In genomic region chr16:57273826-57274225, GRCh38 we compare ENCODE assay signal across 15 cellular contexts. TPM values are rescaled to one million over a fixed set of nuclear protein-coding genes. Genes with fewer than 3 reads are reported as not detected.
DNase-seq lines count a peak whose midpoint lies in the region; ATAC-seq and TF ChIP-seq lines count a peak whose summit lies in the region.
"Had no signal": no experiment of that assay in that cellular context is flagged by ENCODE, and none has a peak within 500 bp of the region (broad histone marks: within the 10 kb centered on the region; RNA-seq: fewer than 3 reads in every experiment).

No MANE protein-coding gene starts in this region.

- POLR2A ChIA-PET in RWPE1 (lab: Yijun Ruan, JAX; ENCODE audit: low non-redundant PET), result no interaction called here
- POLR2A ChIA-PET in activated CD4-positive, alpha-beta T cell treated with anti-CD3 and anti-CD28 coated beads, Interleukin-2, amount 10 ng/mL, durations not matched to agents 7 days and 5 days (lab: Charles Lee), result no interaction called here

- peaks cover 9% of the 10 kb centered on the region for H3K4me1 ChIP-seq in colonic mucosa

- ATAC-seq in HG03175 (IDR thresholded peaks at IDR 0.05; ENCODE audit: unreplicated experiment), result no peak
- ATAC-seq: HCT116 had no signal

- H3K27ac ChIP-seq in RWPE1, result peak overlapping the region; percentile 51
- H3K27ac ChIP-seq in caudate nucleus (ENCODE audit: low read depth, low read length), result peak overlapping the region; percentile 48
- peak overlapping the region; percentile 66 for H3K27ac ChIP-seq in layer of hippocampus (ENCODE audit: low read depth, low read length)
- peak overlapping the region; percentile 85 for H3K27ac ChIP-seq in substantia nigra (ENCODE audit: low read depth, low read length, poor library complexity, severe bottlenecking)
- no peak overlapping the region for H3K27ac ChIP-seq in colonic mucosa
- H3K27ac ChIP-seq: GM23248 had no signal

- H3K27me3 ChIP-seq in layer of hippocampus (ENCODE audit: control insufficient read depth, insufficient read depth, low read length) (no peaks in the 10 kb centered on the region), colonic mucosa (no peaks in the 10 kb centered on the region)

- intact Hi-C loops in colonic mucosa (cut with DNase I), result no loop called here

- no peaks in the 10 kb centered on the region for H3K27me3 Mint-ChIP-seq in activated CD4-positive, alpha-beta T cell treated with anti-CD3 and anti-CD28 coated beads, Interleukin-2, amount 10 ng/mL, durations not matched to agents 7 days and 5 days
- H3K27me3 Mint-ChIP-seq: CD4-positive, alpha-beta T cell had no signal

- no peak overlapping the region for H3K4me3 ChIP-seq in colonic mucosa
- H3K4me3 ChIP-seq: GM23248 had no signal

- no peaks in the 10 kb centered on the region for H3K9me3 Mint-ChIP-seq in activated CD4-positive, alpha-beta T cell treated with anti-CD3 and anti-CD28 coated beads, Interleukin-2, amount 10 ng/mL, durations not matched to agents 7 days and 5 days
- H3K9me3 Mint-ChIP-seq: CD4-positive, alpha-beta T cell had no signal

- no peak overlapping the region for H3K9ac ChIP-seq in colonic mucosa (ENCODE audit: low read depth in 2 of 2, low read length in 2 of 2)
- H3K9ac ChIP-seq: GM23248 had no signal

- no peak for DNase-seq in RWPE1 (ENCODE audit: low spot score)
- DNase-seq in caudate nucleus (lab: John Stamatoyannopoulos, UW), result no peak
- no peak for DNase-seq in substantia nigra (lab: John Stamatoyannopoulos, UW)
- no peak for DNase-seq in activated CD4-positive, alpha-beta T cell treated with anti-CD3 and anti-CD28 coated beads, Interleukin-2, amount 10 ng/mL, durations not matched to agents 7 days and 5 days
- DNase-seq in colonic mucosa, result no peak
- DNase-seq: C1 segment of cervical spinal cord; Calu3; CD4-positive, alpha-beta T cell; DMS 273 treated with DMSO at 0.1 percent for 48 hours; GM23248; IMR-90 had no signal

- no peaks in the 10 kb centered on the region for H3K9me3 ChIP-seq in colonic mucosa

- peaks cover 35% of the 10 kb centered on the region for H3K4me1 Mint-ChIP-seq in activated CD4-positive, alpha-beta T cell treated with anti-CD3 and anti-CD28 coated beads, Interleukin-2, amount 10 ng/mL, durations not matched to agents 7 days and 5 days

- no peak for TF ChIP-seq CTCF in RWPE1 (conservative IDR thresholded peaks at IDR 0.05; ENCODE audit: low read depth)
- TF ChIP-seq CTCF in colonic mucosa (IDR thresholded peaks at IDR 0.05), result no peak

- CTCF ChIA-PET in RWPE1 (lab: Yijun Ruan, JAX), result interaction anchor here (0.7 kb wide), 1 partner anchor 61 kb away, joined by 3 read pairs; no protein-coding TSS in a partner anchor
- CTCF ChIA-PET in activated CD4-positive, alpha-beta T cell treated with anti-CD3 and anti-CD28 coated beads, Interleukin-2, amount 10 ng/mL, durations not matched to agents 7 days and 5 days (lab: Charles Lee), result no interaction called here

- H3K36me3 Mint-ChIP-seq in activated CD4-positive, alpha-beta T cell treated with anti-CD3 and anti-CD28 coated beads, Interleukin-2, amount 10 ng/mL, durations not matched to agents 7 days and 5 days (ENCODE audit: low read depth), result no peaks in the 10 kb centered on the region

- no peak overlapping the region for H3K4me3 Mint-ChIP-seq in activated CD4-positive, alpha-beta T cell treated with anti-CD3 and anti-CD28 coated beads, Interleukin-2, amount 10 ng/mL, durations not matched to agents 7 days and 5 days
- H3K4me3 Mint-ChIP-seq: B cell; CD4-positive, alpha-beta T cell had no signal

- no peak overlapping the region for H3K27ac Mint-ChIP-seq in activated CD4-positive, alpha-beta T cell treated with anti-CD3 and anti-CD28 coated beads, Interleukin-2, amount 10 ng/mL, durations not matched to agents 7 days and 5 days
- H3K27ac Mint-ChIP-seq: B cell; CD4-positive, alpha-beta T cell had no signal

- no peaks in the 10 kb centered on the region for H3K36me3 ChIP-seq in colonic mucosa

RNA-seq across cellular contexts. Expression of gene PLLP, which starts 10.6 kb away (rescaled TPM):
- under 1 TPM; 0.40 to 0.55 TPM for total RNA-seq in activated CD4-positive, alpha-beta T cell treated with anti-CD3 and anti-CD28 coated beads, Interleukin-2, amount 10 ng/mL, durations not matched to agents 7 days and 5 days
- total RNA-seq in colonic mucosa, result 10 to 100 TPM; 11.6 to 16.7 TPM
- total RNA-seq: B cell, GM23248, IMR-90 had no signal

RNA-seq across cellular contexts. Expression of gene ARL2BP, which starts 28.8 kb away (rescaled TPM):
- 10 to 100 TPM; 35.0 to 36.7 TPM for total RNA-seq in activated CD4-positive, alpha-beta T cell treated with anti-CD3 and anti-CD28 coated beads, Interleukin-2, amount 10 ng/mL, durations not matched to agents 7 days and 5 days
- total RNA-seq in colonic mucosa, result 10 to 100 TPM; 28.6 to 32.7 TPM

Comparison
In these comparisons a context has a peak if more than half of its experiments do, and no peak if none do; other contexts are left out.
1. RNA of gene PLLP, which starts 10.6 kb away (total RNA-seq): 11.6 to 16.7 TPM in colonic mucosa; 0.40 to 0.55 TPM in activated CD4-positive, alpha-beta T cell treated with anti-CD3 and anti-CD28 coated beads, Interleukin-2, amount 10 ng/mL, durations not matched to agents 7 days and 5 days; every median in the first group is over 4 times any median in the second.